In the genomic region with DNA sequence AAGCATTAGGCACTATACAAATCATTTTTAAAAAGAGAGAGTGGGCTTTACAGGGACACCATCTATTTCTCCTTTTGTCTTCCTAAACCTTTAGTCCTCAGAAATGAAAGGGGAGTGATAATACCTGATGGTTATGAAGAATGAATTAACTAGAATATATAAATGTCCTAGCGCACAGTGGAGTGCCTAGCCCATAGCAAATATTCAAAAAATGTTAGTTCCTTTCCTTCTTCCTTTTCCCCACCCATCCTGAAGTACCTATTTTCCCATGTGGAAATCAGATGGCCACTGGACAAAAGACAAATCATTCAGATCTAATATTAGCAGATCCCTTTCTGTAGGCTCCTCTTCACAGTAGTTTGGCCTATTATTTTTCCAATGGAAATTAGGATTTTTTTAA, we compare ENCODE assay signal across 1 cellular context.
TF ChIP-seq lines count a peak whose summit lies in the region.

No MANE protein-coding gene starts in this region.

TF ChIP-seq in GM23338, 12 proteins besides CTCF, POLR2A, EP300 and RAD21 (continued from another document):
- TF ChIP-seq, protein P1, sequence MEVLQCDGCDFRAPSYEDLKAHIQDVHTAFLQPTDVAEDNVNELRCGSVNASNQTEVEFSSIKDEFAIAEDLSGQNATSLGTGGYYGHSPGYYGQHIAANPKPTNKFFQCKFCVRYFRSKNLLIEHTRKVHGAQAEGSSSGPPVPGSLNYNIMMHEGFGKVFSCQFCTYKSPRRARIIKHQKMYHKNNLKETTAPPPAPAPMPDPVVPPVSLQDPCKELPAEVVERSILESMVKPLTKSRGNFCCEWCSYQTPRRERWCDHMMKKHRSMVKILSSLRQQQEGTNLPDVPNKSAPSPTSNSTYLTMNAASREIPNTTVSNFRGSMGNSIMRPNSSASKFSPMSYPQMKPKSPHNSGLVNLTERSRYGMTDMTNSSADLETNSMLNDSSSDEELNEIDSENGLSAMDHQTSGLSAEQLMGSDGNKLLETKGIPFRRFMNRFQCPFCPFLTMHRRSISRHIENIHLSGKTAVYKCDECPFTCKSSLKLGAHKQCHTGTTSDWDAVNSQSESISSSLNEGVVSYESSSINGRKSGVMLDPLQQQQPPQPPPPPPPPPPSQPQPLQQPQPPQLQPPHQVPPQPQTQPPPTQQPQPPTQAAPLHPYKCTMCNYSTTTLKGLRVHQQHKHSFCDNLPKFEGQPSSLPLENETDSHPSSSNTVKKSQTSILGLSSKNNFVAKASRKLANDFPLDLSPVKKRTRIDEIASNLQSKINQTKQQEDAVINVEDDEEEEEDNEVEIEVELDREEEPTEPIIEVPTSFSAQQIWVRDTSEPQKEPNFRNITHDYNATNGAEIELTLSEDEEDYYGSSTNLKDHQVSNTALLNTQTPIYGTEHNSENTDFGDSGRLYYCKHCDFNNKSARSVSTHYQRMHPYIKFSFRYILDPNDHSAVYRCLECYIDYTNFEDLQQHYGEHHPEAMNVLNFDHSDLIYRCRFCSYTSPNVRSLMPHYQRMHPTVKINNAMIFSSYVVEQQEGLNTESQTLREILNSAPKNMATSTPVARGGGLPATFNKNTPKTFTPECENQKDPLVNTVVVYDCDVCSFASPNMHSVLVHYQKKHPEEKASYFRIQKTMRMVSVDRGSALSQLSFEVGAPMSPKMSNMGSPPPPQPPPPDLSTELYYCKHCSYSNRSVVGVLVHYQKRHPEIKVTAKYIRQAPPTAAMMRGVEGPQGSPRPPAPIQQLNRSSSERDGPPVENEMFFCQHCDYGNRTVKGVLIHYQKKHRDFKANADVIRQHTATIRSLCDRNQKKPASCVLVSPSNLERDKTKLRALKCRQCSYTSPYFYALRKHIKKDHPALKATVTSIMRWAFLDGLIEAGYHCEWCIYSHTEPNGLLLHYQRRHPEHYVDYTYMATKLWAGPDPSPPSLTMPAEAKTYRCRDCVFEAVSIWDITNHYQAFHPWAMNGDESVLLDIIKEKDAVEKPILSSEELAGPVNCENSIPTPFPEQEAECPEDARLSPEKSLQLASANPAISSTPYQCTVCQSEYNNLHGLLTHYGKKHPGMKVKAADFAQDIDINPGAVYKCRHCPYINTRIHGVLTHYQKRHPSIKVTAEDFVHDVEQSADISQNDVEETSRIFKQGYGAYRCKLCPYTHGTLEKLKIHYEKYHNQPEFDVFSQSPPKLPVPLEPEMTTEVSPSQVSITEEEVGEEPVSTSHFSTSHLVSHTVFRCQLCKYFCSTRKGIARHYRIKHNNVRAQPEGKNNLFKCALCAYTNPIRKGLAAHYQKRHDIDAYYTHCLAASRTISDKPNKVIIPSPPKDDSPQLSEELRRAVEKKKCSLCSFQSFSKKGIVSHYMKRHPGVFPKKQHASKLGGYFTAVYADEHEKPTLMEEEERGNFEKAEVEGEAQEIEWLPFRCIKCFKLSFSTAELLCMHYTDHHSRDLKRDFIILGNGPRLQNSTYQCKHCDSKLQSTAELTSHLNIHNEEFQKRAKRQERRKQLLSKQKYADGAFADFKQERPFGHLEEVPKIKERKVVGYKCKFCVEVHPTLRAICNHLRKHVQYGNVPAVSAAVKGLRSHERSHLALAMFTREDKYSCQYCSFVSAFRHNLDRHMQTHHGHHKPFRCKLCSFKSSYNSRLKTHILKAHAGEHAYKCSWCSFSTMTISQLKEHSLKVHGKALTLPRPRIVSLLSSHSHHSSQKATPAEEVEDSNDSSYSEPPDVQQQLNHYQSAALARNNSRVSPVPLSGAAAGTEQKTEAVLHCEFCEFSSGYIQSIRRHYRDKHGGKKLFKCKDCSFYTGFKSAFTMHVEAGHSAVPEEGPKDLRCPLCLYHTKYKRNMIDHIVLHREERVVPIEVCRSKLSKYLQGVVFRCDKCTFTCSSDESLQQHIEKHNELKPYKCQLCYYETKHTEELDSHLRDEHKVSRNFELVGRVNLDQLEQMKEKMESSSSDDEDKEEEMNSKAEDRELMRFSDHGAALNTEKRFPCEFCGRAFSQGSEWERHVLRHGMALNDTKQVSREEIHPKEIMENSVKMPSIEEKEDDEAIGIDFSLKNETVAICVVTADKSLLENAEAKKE (CRISPR knock-in tag; IDR thresholded peaks at IDR 0.05), result no peak
- no peak for TF ChIP-seq NANOG (IDR thresholded peaks at IDR 0.05; ENCODE audit: borderline replicate concordance)
- TF ChIP-seq, protein P2, sequence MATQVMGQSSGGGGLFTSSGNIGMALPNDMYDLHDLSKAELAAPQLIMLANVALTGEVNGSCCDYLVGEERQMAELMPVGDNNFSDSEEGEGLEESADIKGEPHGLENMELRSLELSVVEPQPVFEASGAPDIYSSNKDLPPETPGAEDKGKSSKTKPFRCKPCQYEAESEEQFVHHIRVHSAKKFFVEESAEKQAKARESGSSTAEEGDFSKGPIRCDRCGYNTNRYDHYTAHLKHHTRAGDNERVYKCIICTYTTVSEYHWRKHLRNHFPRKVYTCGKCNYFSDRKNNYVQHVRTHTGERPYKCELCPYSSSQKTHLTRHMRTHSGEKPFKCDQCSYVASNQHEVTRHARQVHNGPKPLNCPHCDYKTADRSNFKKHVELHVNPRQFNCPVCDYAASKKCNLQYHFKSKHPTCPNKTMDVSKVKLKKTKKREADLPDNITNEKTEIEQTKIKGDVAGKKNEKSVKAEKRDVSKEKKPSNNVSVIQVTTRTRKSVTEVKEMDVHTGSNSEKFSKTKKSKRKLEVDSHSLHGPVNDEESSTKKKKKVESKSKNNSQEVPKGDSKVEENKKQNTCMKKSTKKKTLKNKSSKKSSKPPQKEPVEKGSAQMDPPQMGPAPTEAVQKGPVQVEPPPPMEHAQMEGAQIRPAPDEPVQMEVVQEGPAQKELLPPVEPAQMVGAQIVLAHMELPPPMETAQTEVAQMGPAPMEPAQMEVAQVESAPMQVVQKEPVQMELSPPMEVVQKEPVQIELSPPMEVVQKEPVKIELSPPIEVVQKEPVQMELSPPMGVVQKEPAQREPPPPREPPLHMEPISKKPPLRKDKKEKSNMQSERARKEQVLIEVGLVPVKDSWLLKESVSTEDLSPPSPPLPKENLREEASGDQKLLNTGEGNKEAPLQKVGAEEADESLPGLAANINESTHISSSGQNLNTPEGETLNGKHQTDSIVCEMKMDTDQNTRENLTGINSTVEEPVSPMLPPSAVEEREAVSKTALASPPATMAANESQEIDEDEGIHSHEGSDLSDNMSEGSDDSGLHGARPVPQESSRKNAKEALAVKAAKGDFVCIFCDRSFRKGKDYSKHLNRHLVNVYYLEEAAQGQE (IDR thresholded peaks at IDR 0.05; ENCODE audit: unreplicated experiment), result no peak
- no peak for TF ChIP-seq STAT1 (IDR thresholded peaks at IDR 0.05; ENCODE audit: unreplicated experiment)
- no peak for TF ChIP-seq EZH2 (IDR thresholded peaks at IDR 0.05; ENCODE audit: low read depth, unreplicated experiment)
